Comparison of ENCODE assay signal across 13 cellular contexts in genomic region chr12:104357431-104357952, GRCh38. TPM values are rescaled to one million over a fixed set of nuclear protein-coding genes. Genes with fewer than 3 reads are reported as not detected.
DNase-seq lines count a peak whose midpoint lies in the region; ATAC-seq and TF ChIP-seq lines count a peak whose summit lies in the region.
"Had no signal": no experiment of that assay in that cellular context is flagged by ENCODE, and none has a peak within 500 bp of the region (broad histone marks: within the 10 kb centered on the region; RNA-seq: fewer than 3 reads in every experiment).

No MANE protein-coding gene starts in this region.

- peaks cover 5% of the 10 kb centered on the region for H3K4me1 Mint-ChIP-seq in neural crest cell

- H3K27me3 ChIP-seq in IMR-90 (ENCODE audit: control insufficient read depth, insufficient read depth, low read length) (no peaks in the 10 kb centered on the region), ovary (no peaks in the 10 kb centered on the region), uterus (no peaks in the 10 kb centered on the region)

- TF ChIP-seq POLR2A in IMR-90 (IDR thresholded peaks at IDR 0.05; ENCODE audit: low read depth, low read length) = no peak
- no peak for TF ChIP-seq POLR2A in ovary (IDR thresholded peaks at IDR 0.05)
- no peak for TF ChIP-seq POLR2A in uterus (IDR thresholded peaks at IDR 0.05)

- peaks cover 3% of the 10 kb centered on the region for H3K9me3 ChIP-seq in IMR-90 (ENCODE audit: control insufficient read depth, insufficient read depth, low read length)
- H3K9me3 ChIP-seq in ovary = no peaks in the 10 kb centered on the region
- H3K9me3 ChIP-seq in uterus = no peaks in the 10 kb centered on the region

- no peaks in the 10 kb centered on the region for H3K27me3 Mint-ChIP-seq in neural crest cell (ENCODE audit: low read depth)

- peaks cover 3% of the 10 kb centered on the region for H3K4me1 ChIP-seq in IMR-90 (ENCODE audit: control insufficient read depth, insufficient read depth, low read length)
- peaks cover 2% of the 10 kb centered on the region for H3K4me1 ChIP-seq in ovary (ENCODE audit: insufficient read depth)
- H3K4me1 ChIP-seq in uterus = no peaks in the 10 kb centered on the region

- peaks cover 40% of the 10 kb centered on the region for H4K20me1 ChIP-seq in IMR-90 (ENCODE audit: insufficient read depth, low read length)

- H3K27ac ChIP-seq in IMR-90 (ENCODE audit: insufficient read depth, low read length) (no peak overlapping the region), ovary (no peak overlapping the region), uterus (no peak overlapping the region)
- H3K27ac ChIP-seq: coronary artery had no signal

- no peak overlapping the region for H2AFZ ChIP-seq in IMR-90 (replicated peaks; ENCODE audit: low read length, poor library complexity)

- intact Hi-C loops in IMR-90 (cut with micrococcal nuclease) (loop anchor here (5.0 kb wide), 1 partner anchor 140 kb away; the partner anchor contains the start of gene TXNRD1), ovary (cut with DNase I) (loop anchor here in 3 of 4 donors (2.0 to 10.0 kb wide), 3 partner anchors 143 to 155 kb away; partner anchors contain the start of gene TXNRD1 (in 1 of the 3)), uterus (cut with DNase I; ENCODE audit: low total_unique reads) (loop anchor here (5.0 kb wide), 1 partner anchor 155 kb away; no protein-coding TSS in a partner anchor)

- no peak overlapping the region for H2AK5ac ChIP-seq in IMR-90 (ENCODE audit: low read depth, low read length)

- DNase-seq in NCI-H82 (lab: John Stamatoyannopoulos, UW) = peak; percentile 34
- no peak for DNase-seq in NCI-H82 treated with DMSO at 0.1 percent for 48 hours (lab: John Stamatoyannopoulos, UW; ENCODE audit: unreplicated experiment)
- peak; percentile 80 for DNase-seq in IMR-90
- DNase-seq in cardiac fibroblast (ENCODE audit: low read depth in 2 of 2) = peak; percentile 42 to 85
- no peak for DNase-seq in neural crest cell (ENCODE audit: low read depth, low spot score)
- no peak for DNase-seq in NCI-H2227 (lab: John Stamatoyannopoulos, UW; ENCODE audit: unreplicated experiment)
- no peak for DNase-seq in ovary
- DNase-seq in uterus = no peak
- DNase-seq: activated CD4-positive, alpha-beta T cell treated with anti-CD3 and anti-CD28 coated beads, Interleukin-2, amount 50 U/mL, for 1 hour; DMS79 treated with DMSO at 0.1 percent for 48 hours; glutamatergic neuron; NCI-H510A had no signal

- no peak overlapping the region for H2BK20ac ChIP-seq in IMR-90 (ENCODE audit: low read depth, low read length)

- H3K4ac ChIP-seq in IMR-90 (ENCODE audit: low read depth, low read length) = no peak overlapping the region

- peak overlapping the region; percentile 1 for H3K27ac Mint-ChIP-seq in neural crest cell (ENCODE audit: unreplicated experiment)

- TF ChIP-seq CTCF in IMR-90 (conservative IDR thresholded peaks at IDR 0.05; ENCODE audit: low read depth, low read length) (no peak), cardiac fibroblast (IDR thresholded peaks at IDR 0.05; ENCODE audit: low read depth, low read length) (no peak), neural crest cell (conservative IDR thresholded peaks at IDR 0.05) (no peak), ovary (IDR thresholded peaks at IDR 0.05) (no peak), uterus (IDR thresholded peaks at IDR 0.05) (no peak)

- H3K9ac ChIP-seq in IMR-90 (ENCODE audit: low read depth, low read length) = no peak overlapping the region

- H4K8ac ChIP-seq in IMR-90 (ENCODE audit: low read depth in 2 of 2, low read length in 2 of 2) = no peak overlapping the region

- peaks cover 6% of the 10 kb centered on the region for H3K9me3 Mint-ChIP-seq in neural crest cell

- H3K36me3 ChIP-seq in IMR-90 (ENCODE audit: control insufficient read depth, insufficient read depth, low read length) (peaks cover 8% of the 10 kb centered on the region), ovary (no peaks in the 10 kb centered on the region), uterus (no peaks in the 10 kb centered on the region)

- no peak overlapping the region for H2BK5ac ChIP-seq in IMR-90 (ENCODE audit: low read depth, low read length, poor library complexity, severe bottlenecking)

- peak overlapping the region; percentile 17 for H2AK9ac ChIP-seq in IMR-90 (replicated peaks; ENCODE audit: low read depth, low read length, poor library complexity)

- H3K9me1 ChIP-seq in IMR-90 (ENCODE audit: insufficient read depth, low read length) = peaks cover 15% of the 10 kb centered on the region

- ATAC-seq in IMR-90 (ENCODE audit: low read depth) = peak; percentile 55

- no peak overlapping the region for H3K4me3 Mint-ChIP-seq in neural crest cell

- no peak overlapping the region for H3K4me2 ChIP-seq in IMR-90 (ENCODE audit: low read depth, low read length)

- H2BK120ac ChIP-seq in IMR-90 (ENCODE audit: low read depth, low read length) = no peak overlapping the region

- peaks cover 4 to 22% of the 10 kb centered on the region in 2 experiments; a peak in 2 of 4 replicates for H3K79me1 ChIP-seq in IMR-90 (ENCODE audit: low read depth in 1 of 2, low read length in 2 of 2)

- no peak overlapping the region for H3K23ac ChIP-seq in IMR-90 (ENCODE audit: low read depth, low read length)

- no peak for TF ChIP-seq EP300 in ovary (IDR thresholded peaks at IDR 0.05)

- no peak overlapping the region for H4K91ac ChIP-seq in IMR-90 (ENCODE audit: insufficient read depth, low read depth, low read length)

- dilution Hi-C loops in IMR-90 (cut with HindIII; ENCODE audit: low sequenced_read_pairs, unreplicated experiment) = no loop called here

- no peak overlapping the region for H3K14ac ChIP-seq in IMR-90 (replicated peaks; ENCODE audit: low read depth, low read length)

- POLR2A ChIA-PET in IMR-90 (lab: Charles Lee; ENCODE audit: unreplicated experiment) = no interaction called here

- CTCF ChIA-PET in IMR-90 (lab: Yijun Ruan, JAX) = no interaction called here

- no peak overlapping the region for H3K4me3 ChIP-seq in IMR-90 (ENCODE audit: insufficient read depth, low read depth, low read length)
- H3K4me3 ChIP-seq in cardiac fibroblast (replicated peaks in 1 of 2; ENCODE audit: low read depth in 2 of 2, low read length in 2 of 2) = no peak overlapping the region
- no peak overlapping the region for H3K4me3 ChIP-seq in ovary
- H3K4me3 ChIP-seq in uterus = no peak overlapping the region
- H3K4me3 ChIP-seq: coronary artery had no signal

- no peak overlapping the region for H2BK15ac ChIP-seq in IMR-90 (ENCODE audit: low read depth, low read length)

- in situ Hi-C loops in IMR-90 (cut with MboI; ENCODE audit: low sequenced_read_pairs) = no loop called here

- no CpG with 5 or more reads among the region's 1 CpG for WGBS in IMR-90 (ENCODE audit: extremely low coverage in 2 of 2, insufficient read length in 1 of 2), 2 experiments
- WGBS in ovary, 3 donors = 93 to 97% (median 93%) methylated on average over 1 of the region's 1 CpG

- no TSS peak for BruUV-seq in IMR-90 (replicated peaks; lab: Mats Ljungman, UMichigan)

- H4K5ac ChIP-seq in IMR-90 (ENCODE audit: low read depth, low read length) = no peak overlapping the region

- H3K36me3 Mint-ChIP-seq in neural crest cell (ENCODE audit: low read depth) = peaks cover 13% of the 10 kb centered on the region

- no peak overlapping the region for H3K18ac ChIP-seq in IMR-90 (ENCODE audit: low read depth, low read length)

- no peak overlapping the region for H3K56ac ChIP-seq in IMR-90 (ENCODE audit: extremely low read depth, insufficient read depth, low read length)

- no peak for TF ChIP-seq RAD21 in IMR-90 (IDR thresholded peaks at IDR 0.05; ENCODE audit: low read length)

TF ChIP-seq in IMR-90, 13 proteins besides CTCF, POLR2A, EP300 and RAD21:
- TF ChIP-seq RCOR1 (IDR thresholded peaks at IDR 0.05; ENCODE audit: insufficient replicate concordance, low read length) = no peak
- TF ChIP-seq CHD1 (IDR thresholded peaks at IDR 0.05; ENCODE audit: low read depth, low read length) = no peak
- TF ChIP-seq MAZ (IDR thresholded peaks at IDR 0.05; ENCODE audit: borderline replicate concordance, low read depth, low read length) = no peak
- no peak for TF ChIP-seq BHLHE40 (IDR thresholded peaks at IDR 0.05; ENCODE audit: low read depth, low read length)
- no peak for TF ChIP-seq MXI1 (IDR thresholded peaks at IDR 0.05; ENCODE audit: borderline replicate concordance, low read depth, low read length)
- TF ChIP-seq FOS (IDR thresholded peaks at IDR 0.05; ENCODE audit: low read depth, low read length) = no peak
- TF ChIP-seq NFE2L2 (IDR thresholded peaks at IDR 0.05; ENCODE audit: low read depth, low read length) = 0 out of 2 replicates have a peak, but pooled peaks have one; percentile 4
- no peak for TF ChIP-seq MAFK (IDR thresholded peaks at IDR 0.05; ENCODE audit: low read depth, low read length)
- no peak for TF ChIP-seq SMC3 (IDR thresholded peaks at IDR 0.05; ENCODE audit: low read depth, low read length)
- peak; percentile 77 for TF ChIP-seq RFX5 (IDR thresholded peaks at IDR 0.05; ENCODE audit: low read depth, low read length)
- TF ChIP-seq, protein P1, sequence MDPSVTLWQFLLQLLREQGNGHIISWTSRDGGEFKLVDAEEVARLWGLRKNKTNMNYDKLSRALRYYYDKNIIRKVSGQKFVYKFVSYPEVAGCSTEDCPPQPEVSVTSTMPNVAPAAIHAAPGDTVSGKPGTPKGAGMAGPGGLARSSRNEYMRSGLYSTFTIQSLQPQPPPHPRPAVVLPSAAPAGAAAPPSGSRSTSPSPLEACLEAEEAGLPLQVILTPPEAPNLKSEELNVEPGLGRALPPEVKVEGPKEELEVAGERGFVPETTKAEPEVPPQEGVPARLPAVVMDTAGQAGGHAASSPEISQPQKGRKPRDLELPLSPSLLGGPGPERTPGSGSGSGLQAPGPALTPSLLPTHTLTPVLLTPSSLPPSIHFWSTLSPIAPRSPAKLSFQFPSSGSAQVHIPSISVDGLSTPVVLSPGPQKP (IDR thresholded peaks at IDR 0.05; ENCODE audit: borderline replicate concordance, low read depth, low read length) = no peak
- TF ChIP-seq, protein P2, sequence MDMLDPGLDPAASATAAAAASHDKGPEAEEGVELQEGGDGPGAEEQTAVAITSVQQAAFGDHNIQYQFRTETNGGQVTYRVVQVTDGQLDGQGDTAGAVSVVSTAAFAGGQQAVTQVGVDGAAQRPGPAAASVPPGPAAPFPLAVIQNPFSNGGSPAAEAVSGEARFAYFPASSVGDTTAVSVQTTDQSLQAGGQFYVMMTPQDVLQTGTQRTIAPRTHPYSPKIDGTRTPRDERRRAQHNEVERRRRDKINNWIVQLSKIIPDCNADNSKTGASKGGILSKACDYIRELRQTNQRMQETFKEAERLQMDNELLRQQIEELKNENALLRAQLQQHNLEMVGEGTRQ (IDR thresholded peaks at IDR 0.05; ENCODE audit: low read depth, low read length) = no peak
- no peak for TF ChIP-seq CEBPB (IDR thresholded peaks at IDR 0.05; ENCODE audit: low read depth, low read length)

RNA-seq across cellular contexts. Expression of gene EID3, which starts 54.0 kb away (rescaled TPM):
- total RNA-seq in IMR-90 (2012; rRNA removed) (4.1 and 6.9 TPM in 2 replicates), neural crest cell (1.8 and 3.0 TPM in 2 replicates), ovary (10 to 100 TPM in 2 of 7 donors, 1 to 10 TPM in 5; 5.2 to 23.4 (median 7.3) TPM), uterus (10 to 100 TPM in 2 of 4 donors, 1 to 10 TPM in 2; 3.8 to 12.0 (median 10.1) TPM)
- polyA plus RNA-seq in IMR-90 (2012; rRNA removed) (2.0 and 2.2 TPM in 2 replicates), ovary (1 to 10 TPM; 3.0 to 6.0 TPM)
- polyA plus RNA-seq in IMR-90 (2012; cell fraction: cytosol; rRNA removed) = 0.48 and 0.92 TPM in 2 replicates
- 5.9 and 6.1 TPM in 2 replicates for polyA plus RNA-seq in IMR-90 (2012; cell fraction: nucleus; rRNA removed; ENCODE audit: low replicate concordance)

Comparison
In these comparisons a context has a peak if more than half of its experiments do, and no peak if none do; other contexts are left out.
1. DNase-seq: peak in NCI-H82 (single experiment), IMR-90 (single experiment) and cardiac fibroblast (2 of 2); none in NCI-H82 treated with DMSO at 0.1 percent for 48 hours (single experiment), neural crest cell (single experiment), NCI-H2227 (single experiment), ovary (0 of 5) and uterus (0 of 2).